In genomic region chr2:144183744-144184143, GRCh38 we compare ENCODE assay signal across 9 cellular contexts.
DNase-seq lines count a peak whose midpoint lies in the region; ATAC-seq and TF ChIP-seq lines count a peak whose summit lies in the region.
"Had no signal": no experiment of that assay in that cellular context is flagged by ENCODE, and none has a peak within 500 bp of the region (broad histone marks: within the 10 kb centered on the region; RNA-seq: fewer than 3 reads in every experiment).

No MANE protein-coding gene starts in this region.

- H3K4me3 ChIP-seq in breast epithelium = peak overlapping the region in 2 of 3 donors; percentile 19 to 38
- H3K4me3 ChIP-seq in naive thymus-derived CD4-positive, alpha-beta T cell (ENCODE audit: low read length) = no peak overlapping the region

- no peak for TF ChIP-seq CTCF in breast epithelium (IDR thresholded peaks at IDR 0.05)
- no peak for TF ChIP-seq CTCF in MCF 10A (IDR thresholded peaks at IDR 0.05; ENCODE audit: unreplicated experiment)

- H3K36me3 Mint-ChIP-seq in MCF 10A (ENCODE audit: insufficient read depth, unreplicated experiment) = no peaks in the 10 kb centered on the region
- peaks cover 0 to 8% (median under 1%) of the 10 kb centered on the region in 5 donors for H3K36me3 Mint-ChIP-seq in naive thymus-derived CD4-positive, alpha-beta T cell

- peak; percentile 99 for ATAC-seq in HG03520 (IDR thresholded peaks at IDR 0.05; ENCODE audit: unreplicated experiment)
- peak; percentile 98 for ATAC-seq in naive thymus-derived CD4-positive, alpha-beta T cell

- no peak overlapping the region for H3K4me3 Mint-ChIP-seq in MCF 10A (ENCODE audit: unreplicated experiment)
- H3K4me3 Mint-ChIP-seq in naive thymus-derived CD4-positive, alpha-beta T cell = peak overlapping the region; percentile 37 to 87 (median 79)

- intact Hi-C loops in breast epithelium (cut with DNase I; ENCODE audit: low total_unique reads) = no loop called here
- intact Hi-C loops in MCF 10A (cut with micrococcal nuclease) = no loop called here
- intact Hi-C loops in naive thymus-derived CD4-positive, alpha-beta T cell (cut with micrococcal nuclease) = loop anchor here (1.0 to 10.0 kb wide), 8 partner anchors 49 to 1059 kb away; partner anchors contain the start of gene ARHGAP15 (in 1 of the 2)

- H3K4me1 ChIP-seq in breast epithelium = no peaks in the 10 kb centered on the region
- H3K4me1 ChIP-seq in naive thymus-derived CD4-positive, alpha-beta T cell (ENCODE audit: control insufficient read depth in 2 of 2, insufficient read depth in 2 of 2, low read length in 2 of 2) = peaks cover 9 to 30% of the 10 kb centered on the region in 2 donors

- H3K27ac ChIP-seq in breast epithelium = no peak overlapping the region
- H3K27ac ChIP-seq in naive thymus-derived CD4-positive, alpha-beta T cell (ENCODE audit: low read depth, low read length) = no peak overlapping the region

- no peaks in the 10 kb centered on the region for H3K36me3 ChIP-seq in breast epithelium
- H3K36me3 ChIP-seq in naive thymus-derived CD4-positive, alpha-beta T cell (ENCODE audit: control insufficient read depth in 2 of 3, insufficient read depth in 3 of 3, low read length in 3 of 3) = no peaks in the 10 kb centered on the region

- POLR2A ChIA-PET in MCF 10A (lab: Yijun Ruan, JAX) = no interaction called here
- POLR2A ChIA-PET in naive thymus-derived CD4-positive, alpha-beta T cell (lab: Charles Lee) = interaction anchor here (0.6 kb wide), 1 partner anchor 298 kb away, joined by 4 read pairs; no protein-coding TSS in a partner anchor

- H3K27ac Mint-ChIP-seq in MCF 10A (ENCODE audit: low read depth, unreplicated experiment) = no peak overlapping the region
- peak overlapping the region in 8 of 9 donors; percentile 8 to 89 (median 60) for H3K27ac Mint-ChIP-seq in naive thymus-derived CD4-positive, alpha-beta T cell

- H3K27me3 Mint-ChIP-seq in MCF 10A (ENCODE audit: insufficient read depth, unreplicated experiment) = no peaks in the 10 kb centered on the region
- no peaks in the 10 kb centered on the region for H3K27me3 Mint-ChIP-seq in naive thymus-derived CD4-positive, alpha-beta T cell

- H3K4me1 Mint-ChIP-seq in MCF 10A (ENCODE audit: insufficient read depth, unreplicated experiment) = no peaks in the 10 kb centered on the region
- H3K4me1 Mint-ChIP-seq in naive thymus-derived CD4-positive, alpha-beta T cell = peaks cover 9 to 26% (median 13%) of the 10 kb centered on the region in 7 donors

- no peak for TF ChIP-seq POLR2A in breast epithelium (IDR thresholded peaks at IDR 0.05)

- H3K27me3 ChIP-seq in breast epithelium = no peaks in the 10 kb centered on the region
- no peaks in the 10 kb centered on the region for H3K27me3 ChIP-seq in naive thymus-derived CD4-positive, alpha-beta T cell (ENCODE audit: control insufficient read depth in 2 of 2, insufficient read depth in 2 of 2, low read length in 2 of 2)
- H3K27me3 ChIP-seq: dorsolateral prefrontal cortex had no signal

- CTCF ChIA-PET in MCF 10A (lab: Yijun Ruan, JAX) = interaction anchor here (0.6 kb wide), 1 partner anchor 1054 kb away, joined by 3 read pairs; no protein-coding TSS in a partner anchor
- CTCF ChIA-PET in naive thymus-derived CD4-positive, alpha-beta T cell (lab: Charles Lee) = no interaction called here

- DNase-seq in breast epithelium (ENCODE audit: low spot score in 2 of 2) (peak in 1 of 2 donors; percentile 17), MCF 10A (ENCODE audit: unreplicated experiment) (no peak), activated T-cell treated with anti-CD3 and anti-CD28 coated beads for 4 hours (peak; percentile 53), SHP77 (lab: John Stamatoyannopoulos, UW) (no peak), NCI-H1105 (lab: John Stamatoyannopoulos, UW) (no peak), hepatic stellate cell (ENCODE audit: low spot score) (no peak)
- DNase-seq in naive thymus-derived CD4-positive, alpha-beta T cell = peak; percentile 12 to 78 (median 71)

- no TSS peak for BruUV-seq in MCF 10A (replicated peaks; lab: Mats Ljungman, UMichigan)

- no peaks in the 10 kb centered on the region for H3K9me3 Mint-ChIP-seq in MCF 10A (ENCODE audit: unreplicated experiment)
- H3K9me3 Mint-ChIP-seq in naive thymus-derived CD4-positive, alpha-beta T cell = peaks cover 0 to 5% (median 0%) of the 10 kb centered on the region in 11 donors

- no peaks in the 10 kb centered on the region for H3K9me3 ChIP-seq in breast epithelium
- H3K9me3 ChIP-seq in naive thymus-derived CD4-positive, alpha-beta T cell (ENCODE audit: control insufficient read depth in 2 of 3, low read length in 3 of 3) = no peaks in the 10 kb centered on the region

Comparison
In these comparisons a context has a peak if more than half of its experiments do, and no peak if none do; other contexts are left out.
1. DNase-seq: peak in activated T-cell treated with anti-CD3 and anti-CD28 coated beads for 4 hours (single experiment) and naive thymus-derived CD4-positive, alpha-beta T cell (9 of 9); none in MCF 10A (single experiment), SHP77 (0 of 2), NCI-H1105 (single experiment) and hepatic stellate cell (single experiment).
2. intact Hi-C loops: an anchor here in naive thymus-derived CD4-positive, alpha-beta T cell (1.0 to 10.0 kb wide); none called in breast epithelium and MCF 10A.